8 cellular contexts compared by ENCODE assay signal in the genomic region with DNA sequence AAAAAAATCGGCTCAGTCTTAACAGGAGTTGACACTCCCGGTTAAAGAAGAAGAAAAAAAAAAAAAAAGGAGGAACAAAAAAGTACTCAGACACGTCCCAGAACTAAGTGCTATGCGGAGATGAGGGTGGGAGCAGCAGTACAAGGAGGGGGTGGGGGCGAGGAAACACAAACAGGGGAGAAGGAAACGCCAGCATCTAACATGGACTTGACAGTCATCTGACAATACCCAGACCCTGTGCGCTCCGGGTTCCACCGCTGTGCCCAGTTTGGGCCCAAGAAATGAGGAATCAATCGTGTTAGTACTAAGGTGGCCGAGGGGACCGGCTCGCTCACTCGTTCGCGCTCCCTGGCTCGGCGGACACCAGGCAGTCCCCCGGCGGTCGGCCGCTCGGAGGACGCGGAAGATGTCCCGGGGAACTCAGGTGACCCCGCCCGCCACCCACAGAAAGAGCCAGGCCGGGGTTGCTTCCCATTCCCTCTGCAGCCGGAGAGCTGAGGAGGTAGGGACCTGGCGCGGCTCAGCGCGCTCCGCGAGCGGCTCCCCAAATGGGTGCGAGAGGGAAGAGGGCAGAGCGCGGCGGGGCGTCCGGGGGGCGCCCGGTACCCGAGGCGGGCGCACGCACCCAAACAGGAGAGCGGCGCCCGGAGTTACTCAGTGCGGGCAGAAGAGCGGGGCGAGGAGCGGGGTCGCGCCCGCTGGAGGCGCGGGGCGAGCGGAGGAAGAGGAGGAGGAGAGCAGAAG. TPM values are rescaled to one million over a fixed set of nuclear protein-coding genes. Genes with fewer than 3 reads are reported as not detected.
A peak's percentile ranks its signal among the peaks of the same experiment; 100 is the strongest.
DNase-seq lines count a peak whose midpoint lies in the region; ATAC-seq and TF ChIP-seq lines count a peak whose summit lies in the region.

No MANE protein-coding gene starts in this region.

- no peaks in the 10 kb centered on the region for H3K36me3 Mint-ChIP-seq in activated CD8-positive, alpha-beta memory T cell treated with anti-CD3 and anti-CD28 coated beads, Interleukin-2, amount 10 ng/mL, durations not matched to agents 7 days and 5 days
- H3K36me3 Mint-ChIP-seq in immature natural killer cell, result no peaks in the 10 kb centered on the region

- H3K36me3 ChIP-seq in adrenal gland (replicated peaks in 1 of 2) (no peaks in the 10 kb centered on the region), subcutaneous abdominal adipose tissue (ENCODE audit: control insufficient read depth in 5 of 5, insufficient read depth in 5 of 5, low read length in 5 of 5) (no peaks in the 10 kb centered on the region)

- WGBS in adrenal gland, 4 donors, result 2 to 3% (median 2%) methylated on average over 28 to 63 of the region's 63 CpGs

- ATAC-seq in activated CD8-positive, alpha-beta memory T cell treated with anti-CD3 and anti-CD28 coated beads, Interleukin-2, amount 10 ng/mL, durations not matched to agents 7 days and 5 days, result peak; percentile 13
- no peak for ATAC-seq in HG03521 (IDR thresholded peaks at IDR 0.05; ENCODE audit: unreplicated experiment)

- no peak for TF ChIP-seq POLR2A in adrenal gland (IDR thresholded peaks at IDR 0.05)

- H3K27me3 ChIP-seq in adrenal gland (no peaks in the 10 kb centered on the region), subcutaneous abdominal adipose tissue (ENCODE audit: control insufficient read depth in 5 of 5, insufficient read depth in 4 of 5, low read length in 5 of 5) (peaks cover 0 to 7% (median 0%) of the 10 kb centered on the region in 5 donors)

- CTCF ChIA-PET in activated CD8-positive, alpha-beta memory T cell treated with anti-CD3 and anti-CD28 coated beads, Interleukin-2, amount 10 ng/mL, durations not matched to agents 7 days and 5 days (lab: Charles Lee), result no interaction called here

- DNase-seq in activated CD8-positive, alpha-beta memory T cell treated with anti-CD3 and anti-CD28 coated beads, Interleukin-2, amount 10 ng/mL, durations not matched to agents 7 days and 5 days, result no peak
- DNase-seq in activated CD8-positive, alpha-beta memory T cell treated with anti-CD3 and anti-CD28 coated beads, Interleukin-2, amount 50 U/mL, for 4 hours, result no peak
- peak in 3 of 7 donors; percentile 30 to 66 (median 32) for DNase-seq in adrenal gland
- DNase-seq in immature natural killer cell, result peak in 1 of 3 donors; percentile 35
- DNase-seq in NK-92 treated with Interleukin-12 subunit alpha and Interleukin-12 subunit beta, amount 100 ng/mL, for 24 hours (lab: John Stamatoyannopoulos, UW), result no peak
- DNase-seq in LoVo (ENCODE audit: low spot score), result no peak

- H3K4me3 Mint-ChIP-seq in activated CD8-positive, alpha-beta memory T cell treated with anti-CD3 and anti-CD28 coated beads, Interleukin-2, amount 10 ng/mL, durations not matched to agents 7 days and 5 days, result peak overlapping the region; percentile 72
- H3K4me3 Mint-ChIP-seq in immature natural killer cell, result peak overlapping the region; percentile 81 to 90 (median 86)

- H3K27ac ChIP-seq in adrenal gland (peak overlapping the region in 4 of 5 donors; percentile 52 to 90 (median 82)), subcutaneous abdominal adipose tissue (ENCODE audit: low read depth, low read length) (peak overlapping the region; percentile 10)

- peaks cover 4 to 30% of the 10 kb centered on the region in 2 donors for H3K4me1 ChIP-seq in adrenal gland (replicated peaks in 1 of 2)
- peaks cover 0 to 31% (median 22%) of the 10 kb centered on the region in 5 donors for H3K4me1 ChIP-seq in subcutaneous abdominal adipose tissue (ENCODE audit: control insufficient read depth in 5 of 5, insufficient read depth in 5 of 5, low read length in 5 of 5)

- intact Hi-C loops in adrenal gland (cut with DNase I), result no loop called here

- no peak for TF ChIP-seq CTCF in adrenal gland (IDR thresholded peaks at IDR 0.05)

- no peaks in the 10 kb centered on the region for H3K9me3 Mint-ChIP-seq in activated CD8-positive, alpha-beta memory T cell treated with anti-CD3 and anti-CD28 coated beads, Interleukin-2, amount 10 ng/mL, durations not matched to agents 7 days and 5 days (ENCODE audit: low read depth)
- peaks cover 0 to 4% (median 0%) of the 10 kb centered on the region in 6 donors for H3K9me3 Mint-ChIP-seq in immature natural killer cell

- H3K27me3 Mint-ChIP-seq in activated CD8-positive, alpha-beta memory T cell treated with anti-CD3 and anti-CD28 coated beads, Interleukin-2, amount 10 ng/mL, durations not matched to agents 7 days and 5 days, result peaks cover 68% of the 10 kb centered on the region
- peaks cover 27 to 30% (median 27%) of the 10 kb centered on the region in 3 donors for H3K27me3 Mint-ChIP-seq in immature natural killer cell (ENCODE audit: low read depth in 3 of 3)

- no peaks in the 10 kb centered on the region for H3K9me3 ChIP-seq in adrenal gland (replicated peaks in 1 of 3)
- H3K9me3 ChIP-seq in subcutaneous abdominal adipose tissue (ENCODE audit: control insufficient read depth in 5 of 5, low read length in 5 of 5), result no peaks in the 10 kb centered on the region

- peak overlapping the region in 4 of 5 donors; percentile 28 to 66 (median 36) for H3K9ac ChIP-seq in subcutaneous abdominal adipose tissue (ENCODE audit: low read length in 5 of 5)

- no peak overlapping the region for H3K27ac Mint-ChIP-seq in activated CD8-positive, alpha-beta memory T cell treated with anti-CD3 and anti-CD28 coated beads, Interleukin-2, amount 10 ng/mL, durations not matched to agents 7 days and 5 days
- no peak overlapping the region for H3K27ac Mint-ChIP-seq in immature natural killer cell

- H3K4me3 ChIP-seq in adrenal gland (peak overlapping the region; percentile 18 to 100 (median 72)), subcutaneous abdominal adipose tissue (ENCODE audit: low read depth in 1 of 5, low read length in 5 of 5) (peak overlapping the region; percentile 53 to 79 (median 66))

- peaks cover 15% of the 10 kb centered on the region for H3K4me1 Mint-ChIP-seq in activated CD8-positive, alpha-beta memory T cell treated with anti-CD3 and anti-CD28 coated beads, Interleukin-2, amount 10 ng/mL, durations not matched to agents 7 days and 5 days
- H3K4me1 Mint-ChIP-seq in immature natural killer cell, result peaks cover 34 to 35% of the 10 kb centered on the region in 2 donors

RNA-seq across cellular contexts. Expression of gene TSHZ3, which starts 0.6 kb away (rescaled TPM):
- 1 to 10 TPM in 1 of 2 experiments, under 1 TPM in 1; 0.94 to 1.5 TPM for total RNA-seq in activated CD8-positive, alpha-beta memory T cell treated with anti-CD3 and anti-CD28 coated beads, Interleukin-2, amount 10 ng/mL, durations not matched to agents 7 days and 5 days
- total RNA-seq in adrenal gland, result 1 to 10 TPM; 5.9 to 9.3 (median 7.9) TPM
- polyA plus RNA-seq in adrenal gland (1 to 10 TPM; 3.1 to 5.4 (median 3.6) TPM), immature natural killer cell (1 to 10 TPM in 2 of 3 donors, under 1 TPM in 1; 0.74 to 3.5 (median 1.5) TPM)
